Comparison of ENCODE assay signal across 9 cellular contexts in genomic region chr2:240998706-240999000, GRCh38. TPM values are rescaled to one million over a fixed set of nuclear protein-coding genes. Genes with fewer than 3 reads are reported as not detected.
DNase-seq lines count a peak whose midpoint lies in the region; ATAC-seq and TF ChIP-seq lines count a peak whose summit lies in the region.
"Had no signal": no experiment of that assay in that cellular context is flagged by ENCODE, and none has a peak within 500 bp of the region (broad histone marks: within the 10 kb centered on the region; RNA-seq: fewer than 3 reads in every experiment).

No MANE protein-coding gene starts in this region.

- no TSS peak for BruUV-seq in A673 (replicated peaks; lab: Mats Ljungman, UMichigan)

- H3K4me3 ChIP-seq in A673 (ENCODE audit: low read depth, low read length, poor library complexity, severe bottlenecking): peak overlapping the region; percentile 51
- H3K4me3 ChIP-seq in HEK293 (ENCODE audit: low read depth, low read length): peak overlapping the region; percentile 35
- H3K4me3 ChIP-seq in colonic mucosa: peak overlapping the region; percentile 48
- no peak overlapping the region for H3K4me3 ChIP-seq in CD4-positive, alpha-beta memory T cell (ENCODE audit: low read length in 2 of 2)

- H3K9me3 ChIP-seq in A673 (ENCODE audit: low read depth, low read length, poor library complexity, severe bottlenecking) (peaks cover 4% of the 10 kb centered on the region), HEK293 (ENCODE audit: control insufficient read depth, insufficient read depth, low read depth, low read length) (no peaks in the 10 kb centered on the region), colonic mucosa (no peaks in the 10 kb centered on the region)
- H3K9me3 ChIP-seq in CD4-positive, alpha-beta memory T cell (ENCODE audit: control insufficient read depth in 1 of 2, low read length in 2 of 2): peaks cover 0 to 4% of the 10 kb centered on the region in 2 donors

- POLR2A ChIA-PET in A673 (lab: Charles Lee; ENCODE audit: low non-redundant PET) (no interaction called here), HEK293 (lab: Yijun Ruan, JAX) (interaction anchor here (1.0 to 1.2 kb wide), 2 partner anchors 11 to 104 kb away, joined by 3 to 5 read pairs; no protein-coding TSS in a partner anchor)
- POLR2A ChIA-PET in naive thymus-derived CD8-positive, alpha-beta T cell (lab: Charles Lee): interaction anchor here (0.5 to 3.4 kb wide), 13 partner anchors 11 to 433 kb away, joined by 3 to 31 read pairs (median 4); partner anchors contain the start of genes HDLBP and SEPTIN2
- POLR2A ChIA-PET in CD4-positive, alpha-beta memory T cell (lab: Charles Lee; ENCODE audit: partially characterized antibody): interaction anchor here (0.7 kb wide), 1 partner anchor 39 kb away, joined by 3 read pairs; no protein-coding TSS in a partner anchor

- no peaks in the 10 kb centered on the region for H3K27me3 ChIP-seq in A673 (replicated peaks; ENCODE audit: insufficient read depth, low read depth, low read length, poor library complexity)
- H3K27me3 ChIP-seq in colonic mucosa: no peaks in the 10 kb centered on the region
- peaks cover 7% of the 10 kb centered on the region for H3K27me3 ChIP-seq in CD4-positive, alpha-beta memory T cell (ENCODE audit: insufficient read depth, low read length)

- H3K27ac Mint-ChIP-seq in naive thymus-derived CD8-positive, alpha-beta T cell: no peak overlapping the region
- no peak overlapping the region for H3K27ac Mint-ChIP-seq in CD4-positive, alpha-beta memory T cell

- no peak for DNase-seq in A673 (ENCODE audit: low spot score)
- no peak for DNase-seq in colonic mucosa
- DNase-seq in naive thymus-derived CD8-positive, alpha-beta T cell: peak in 1 of 10 donors; percentile 31
- DNase-seq in islet precursor cell: no peak
- no peak for DNase-seq in CD4-positive, alpha-beta memory T cell
- DNase-seq in NCI-H2171 (lab: John Stamatoyannopoulos, UW): no peak
- no peak for DNase-seq in NCI-H82 (lab: John Stamatoyannopoulos, UW)
- DNase-seq: NCI-H187 treated with DMSO at 0.1 percent for 48 hours had no signal

- H3K27ac ChIP-seq in A673 (ENCODE audit: low read depth, low read length, poor library complexity, severe bottlenecking) (no peak overlapping the region), HEK293 (ENCODE audit: extremely low read depth, low read depth, low read length) (peak overlapping the region; percentile 49; the same call in 1 of the 2 replicates), colonic mucosa (no peak overlapping the region)
- no peak overlapping the region for H3K27ac ChIP-seq in CD4-positive, alpha-beta memory T cell (ENCODE audit: low read depth, low read length)

- H3K36me3 Mint-ChIP-seq in naive thymus-derived CD8-positive, alpha-beta T cell: peaks cover 0 to 13% (median 4%) of the 10 kb centered on the region in 3 donors
- peaks cover 0 to 4% of the 10 kb centered on the region in 2 donors for H3K36me3 Mint-ChIP-seq in CD4-positive, alpha-beta memory T cell

- H3K9ac ChIP-seq in colonic mucosa (ENCODE audit: low read depth in 2 of 2, low read length in 2 of 2): peak overlapping the region in 1 of 2 donors; percentile 54

- peaks cover 17 to 46% (median 38%) of the 10 kb centered on the region in 4 donors for H3K4me1 Mint-ChIP-seq in naive thymus-derived CD8-positive, alpha-beta T cell
- peaks cover 3 to 20% (median 5%) of the 10 kb centered on the region in 4 donors for H3K4me1 Mint-ChIP-seq in CD4-positive, alpha-beta memory T cell

- H3K36me3 ChIP-seq in A673 (ENCODE audit: insufficient read depth, low read length, poor library complexity, severe bottlenecking) (no peaks in the 10 kb centered on the region), HEK293 (ENCODE audit: control insufficient read depth in 2 of 2, insufficient read depth in 1 of 2, low read length in 2 of 2) (peaks cover 0 to 18% of the 10 kb centered on the region in 2 experiments; a peak in 1 of 3 replicates), colonic mucosa (no peaks in the 10 kb centered on the region)
- no peaks in the 10 kb centered on the region for H3K36me3 ChIP-seq in CD4-positive, alpha-beta memory T cell (ENCODE audit: insufficient read depth, low read length)

- intact Hi-C loops in A673 (cut with micrococcal nuclease; ENCODE audit: unreplicated experiment): no loop called here
- intact Hi-C loops in colonic mucosa (cut with DNase I): no loop called here
- intact Hi-C loops in CD4-positive, alpha-beta memory T cell (cut with micrococcal nuclease): no loop called here

- H3K9me3 Mint-ChIP-seq in naive thymus-derived CD8-positive, alpha-beta T cell: peaks cover 0 to 9% (median 3%) of the 10 kb centered on the region in 9 donors
- H3K9me3 Mint-ChIP-seq in CD4-positive, alpha-beta memory T cell: peaks cover 0 to 7% (median 4%) of the 10 kb centered on the region in 8 donors

- CTCF ChIA-PET in A673 (lab: Charles Lee): no interaction called here
- CTCF ChIA-PET in HEK293 (lab: Yijun Ruan, JAX): no interaction called here
- CTCF ChIA-PET in CD4-positive, alpha-beta memory T cell (lab: Charles Lee; ENCODE audit: partially characterized antibody): no interaction called here

- no peak for TF ChIP-seq CTCF in A673 (conservative IDR thresholded peaks at IDR 0.05; ENCODE audit: low read depth, low read length)
- TF ChIP-seq CTCF in HEK293 (tag by site-specific recombination; IDR thresholded peaks at IDR 0.05): no peak
- TF ChIP-seq CTCF in colonic mucosa (IDR thresholded peaks at IDR 0.05): no peak

- H3K4me1 ChIP-seq in A673 (ENCODE audit: insufficient read depth, low read length, poor library complexity, severe bottlenecking) (no peaks in the 10 kb centered on the region), HEK293 (ENCODE audit: control insufficient read depth, insufficient read depth, low read length) (peaks cover 6% of the 10 kb centered on the region; the same call in 1 of the 2 replicates), colonic mucosa (no peaks in the 10 kb centered on the region)
- H3K4me1 ChIP-seq in CD4-positive, alpha-beta memory T cell (ENCODE audit: insufficient read depth, low read length): no peaks in the 10 kb centered on the region

- peak; percentile 53 to 54 for ATAC-seq in naive thymus-derived CD8-positive, alpha-beta T cell

- peaks cover 0 to 22% (median 2%) of the 10 kb centered on the region in 5 donors for H3K27me3 Mint-ChIP-seq in naive thymus-derived CD8-positive, alpha-beta T cell
- peaks cover 14 to 16% of the 10 kb centered on the region in 2 donors for H3K27me3 Mint-ChIP-seq in CD4-positive, alpha-beta memory T cell

- H3K4me3 Mint-ChIP-seq in naive thymus-derived CD8-positive, alpha-beta T cell: peak overlapping the region in 7 of 10 donors; percentile 13 to 85 (median 54)
- H3K4me3 Mint-ChIP-seq in CD4-positive, alpha-beta memory T cell: no peak overlapping the region

TF ChIP-seq in HEK293, 187 proteins besides CTCF, POLR2A, EP300 and RAD21:
- TF ChIP-seq ZNF394 (tag by site-specific recombination; IDR thresholded peaks at IDR 0.05; ENCODE audit: borderline replicate concordance) (no peak), ZNF157 (tag by site-specific recombination; IDR thresholded peaks at IDR 0.05) (no peak), YY1 (tag by site-specific recombination; IDR thresholded peaks at IDR 0.05) (no peak), OVOL3 (tag by site-specific recombination; IDR thresholded peaks at IDR 0.05) (no peak), ZNF785 (tag by site-specific recombination; IDR thresholded peaks at IDR 0.05) (no peak), PRDM1 (tag by site-specific recombination; IDR thresholded peaks at IDR 0.05) (no peak), ZNF211 (tag by site-specific recombination; IDR thresholded peaks at IDR 0.05; ENCODE audit: low read depth) (no peak), ZNF280D (tag by site-specific recombination; IDR thresholded peaks at IDR 0.05) (no peak), ZNF596 (tag by site-specific recombination; IDR thresholded peaks at IDR 0.05) (no peak), ZNF658 (tag by site-specific recombination; IDR thresholded peaks at IDR 0.05) (no peak), ATF2 (tag by site-specific recombination; IDR thresholded peaks at IDR 0.05; ENCODE audit: low read depth) (no peak)

RNA-seq across cellular contexts. Expression of gene SNED1, which starts 0.2 kb away (rescaled TPM):
- total RNA-seq in A673 (2021) (3.0 and 5.0 TPM in 2 replicates), colonic mucosa (1 to 10 TPM; 4.6 TPM)
- total RNA-seq in naive thymus-derived CD8-positive, alpha-beta T cell: 10 to 100 TPM; 91.8 to 99.9 TPM
- 1 to 10 TPM in 2 of 3 donors, under 1 TPM in 1; 0.60 to 3.0 (median 1.4) TPM for polyA plus RNA-seq in naive thymus-derived CD8-positive, alpha-beta T cell
- 10 to 100 TPM; 85.2 to 90.1 TPM for total RNA-seq in CD4-positive, alpha-beta memory T cell
- 1 to 10 TPM; 1.6 to 3.2 TPM for polyA plus RNA-seq in CD4-positive, alpha-beta memory T cell

Comparison
In these comparisons a context has a peak if more than half of its experiments do, and no peak if none do; other contexts are left out.
1. H3K4me3 ChIP-seq: peak in A673 (single experiment), HEK293 (single experiment) and colonic mucosa (single experiment); none in CD4-positive, alpha-beta memory T cell (0 of 2).
2. H3K4me3 Mint-ChIP-seq: peak in naive thymus-derived CD8-positive, alpha-beta T cell (7 of 10); none in CD4-positive, alpha-beta memory T cell (0 of 8).
3. RNA of gene SNED1, which starts 0.2 kb away (total RNA-seq): 91.8 to 99.9 TPM in naive thymus-derived CD8-positive, alpha-beta T cell and 85.2 to 90.1 TPM in CD4-positive, alpha-beta memory T cell; 4.6 TPM in colonic mucosa and 3.0 to 5.0 TPM in A673; every median in the first group is over 10 times any median in the second.